ENCODE assay signal across 19 cellular contexts in genomic region chr1:39441797-39442196, GRCh38. TPM values are rescaled to one million over a fixed set of nuclear protein-coding genes. Genes with fewer than 3 reads are reported as not detected.
DNase-seq lines count a peak whose midpoint lies in the region; ATAC-seq and TF ChIP-seq lines count a peak whose summit lies in the region.
"Had no signal": no experiment of that assay in that cellular context is flagged by ENCODE, and none has a peak within 500 bp of the region (broad histone marks: within the 10 kb centered on the region; RNA-seq: fewer than 3 reads in every experiment).

No MANE protein-coding gene starts in this region.

- CTCF ChIA-PET in activated naive CD4-positive, alpha-beta T cell treated with anti-CD3 and anti-CD28 coated beads for 36 hours (lab: Charles Lee), result interaction anchor here (1.0 to 1.1 kb wide), 2 partner anchors 88 to 343 kb away, joined by 3 read pairs; no protein-coding TSS in a partner anchor
- CTCF ChIA-PET in Calu3 (lab: Charles Lee), result no interaction called here

- H3K27ac Mint-ChIP-seq in activated naive CD4-positive, alpha-beta T cell treated with anti-CD3 and anti-CD28 coated beads, Interleukin-2, amount 50 U/mL, for 24 hours, result peak overlapping the region; percentile 8
- H3K27ac Mint-ChIP-seq in activated naive CD4-positive, alpha-beta T cell treated with anti-CD3 and anti-CD28 coated beads for 36 hours, result no peak overlapping the region
- H3K27ac Mint-ChIP-seq in Calu3 (ENCODE audit: unreplicated experiment) (peak overlapping the region; percentile 41), T-helper 17 cell (peak overlapping the region; percentile 14)
- H3K27ac Mint-ChIP-seq: CD14-positive monocyte had no signal

- H3K9me3 ChIP-seq in T-helper 17 cell (ENCODE audit: control insufficient read depth, low read length, poor library complexity, severe bottlenecking), result no peaks in the 10 kb centered on the region
- H3K9me3 ChIP-seq: BLaER1 had no signal

- no peak for TF ChIP-seq CTCF in Calu3 (IDR thresholded peaks at IDR 0.05; ENCODE audit: unreplicated experiment)

- ATAC-seq in T-helper 17 cell, result no peak
- peak; percentile 53 for ATAC-seq in left colon
- no peak for ATAC-seq in HG03565 (IDR thresholded peaks at IDR 0.05; ENCODE audit: unreplicated experiment)
- ATAC-seq in HG03521 (IDR thresholded peaks at IDR 0.05; ENCODE audit: unreplicated experiment), result no peak
- ATAC-seq: HCT116 had no signal

- no peaks in the 10 kb centered on the region for H3K4me1 Mint-ChIP-seq in activated naive CD4-positive, alpha-beta T cell treated with anti-CD3 and anti-CD28 coated beads, Interleukin-2, amount 50 U/mL, for 24 hours
- no peaks in the 10 kb centered on the region for H3K4me1 Mint-ChIP-seq in activated naive CD4-positive, alpha-beta T cell treated with anti-CD3 and anti-CD28 coated beads for 36 hours (ENCODE audit: low read depth)
- H3K4me1 Mint-ChIP-seq in Calu3 (ENCODE audit: low read depth, unreplicated experiment) (peaks cover 11% of the 10 kb centered on the region), T-helper 17 cell (peaks cover 2% of the 10 kb centered on the region)
- H3K4me1 Mint-ChIP-seq: CD14-positive monocyte had no signal

- no peaks in the 10 kb centered on the region for H3K9me3 Mint-ChIP-seq in activated naive CD4-positive, alpha-beta T cell treated with anti-CD3 and anti-CD28 coated beads, Interleukin-2, amount 50 U/mL, for 24 hours
- H3K9me3 Mint-ChIP-seq in activated naive CD4-positive, alpha-beta T cell treated with anti-CD3 and anti-CD28 coated beads for 36 hours, result no peaks in the 10 kb centered on the region
- H3K9me3 Mint-ChIP-seq in Calu3 (ENCODE audit: low read depth, unreplicated experiment), result no peaks in the 10 kb centered on the region
- H3K9me3 Mint-ChIP-seq: CD14-positive monocyte; CD4-positive, alpha-beta memory T cell; HFFc6 had no signal

- BruUV-seq in Calu3 (replicated peaks; lab: Mats Ljungman, UMichigan), result no TSS peak

- peaks cover 27% of the 10 kb centered on the region for H3K36me3 Mint-ChIP-seq in activated naive CD4-positive, alpha-beta T cell treated with anti-CD3 and anti-CD28 coated beads, Interleukin-2, amount 50 U/mL, for 24 hours
- H3K36me3 Mint-ChIP-seq in activated naive CD4-positive, alpha-beta T cell treated with anti-CD3 and anti-CD28 coated beads for 36 hours (ENCODE audit: low read depth), result peaks cover 38% of the 10 kb centered on the region
- peaks cover 98% of the 10 kb centered on the region for H3K36me3 Mint-ChIP-seq in Calu3 (ENCODE audit: insufficient read depth, unreplicated experiment)
- peaks cover 19% of the 10 kb centered on the region for H3K36me3 Mint-ChIP-seq in T-helper 17 cell (ENCODE audit: low read depth)

- DNase-seq in activated naive CD4-positive, alpha-beta T cell treated with anti-CD3 and anti-CD28 coated beads for 36 hours, result no peak
- DNase-seq in Calu3 (no peak), T-helper 17 cell (no peak), left colon (no peak), NCI-H2196 treated with DMSO at 0.1 percent for 48 hours (lab: John Stamatoyannopoulos, UW; ENCODE audit: unreplicated experiment) (no peak)
- DNase-seq: 8988T; CD4-positive, alpha-beta memory T cell; DMS79 treated with DMSO at 0.1 percent for 48 hours; GF-D8; GOT3; H7; HFFc6 had no signal

- intact Hi-C loops in activated naive CD4-positive, alpha-beta T cell treated with anti-CD3 and anti-CD28 coated beads for 36 hours (cut with micrococcal nuclease), result no loop called here
- intact Hi-C loops in Calu3 (cut with micrococcal nuclease; ENCODE audit: unreplicated experiment) (no loop called here), left colon (cut with DNase I, micrococcal nuclease) (no loop called here)

- no peaks in the 10 kb centered on the region for H3K27me3 Mint-ChIP-seq in activated naive CD4-positive, alpha-beta T cell treated with anti-CD3 and anti-CD28 coated beads, Interleukin-2, amount 50 U/mL, for 24 hours
- no peaks in the 10 kb centered on the region for H3K27me3 Mint-ChIP-seq in activated naive CD4-positive, alpha-beta T cell treated with anti-CD3 and anti-CD28 coated beads for 36 hours (ENCODE audit: low read depth)
- H3K27me3 Mint-ChIP-seq in Calu3 (ENCODE audit: unreplicated experiment), result no peaks in the 10 kb centered on the region
- no peaks in the 10 kb centered on the region for H3K27me3 Mint-ChIP-seq in T-helper 17 cell
- H3K27me3 Mint-ChIP-seq: CD4-positive, alpha-beta memory T cell had no signal

- H3K4me3 Mint-ChIP-seq in activated naive CD4-positive, alpha-beta T cell treated with anti-CD3 and anti-CD28 coated beads, Interleukin-2, amount 50 U/mL, for 24 hours, result no peak overlapping the region
- H3K4me3 Mint-ChIP-seq in activated naive CD4-positive, alpha-beta T cell treated with anti-CD3 and anti-CD28 coated beads for 36 hours, result no peak overlapping the region
- H3K4me3 Mint-ChIP-seq in Calu3 (ENCODE audit: low read depth, unreplicated experiment) (no peak overlapping the region), T-helper 17 cell (peak overlapping the region; percentile 64)
- H3K4me3 Mint-ChIP-seq: CD14-positive monocyte; CD4-positive, alpha-beta memory T cell; HFFc6 had no signal

RNA-seq across cellular contexts. Expression of gene BMP8A, which starts 49.6 kb away (rescaled TPM):
- total RNA-seq in activated naive CD4-positive, alpha-beta T cell treated with anti-CD3 and anti-CD28 coated beads for 36 hours, result not detected
- total RNA-seq in Calu3 (2022), result 0.24 and 0.40 TPM in 2 replicates
- total RNA-seq in T-helper 17 cell, result under 1 TPM in 1 of 2 donors, not detected in 1; 0.23 TPM
- 1 to 10 TPM; 4.4 to 6.8 TPM for total RNA-seq in left colon
- total RNA-seq: A673; CD4-positive, alpha-beta memory T cell; HFFc6 had no signal
